In genomic region chr15:60541784-60542617, GRCh38 we compare ENCODE assay signal across 16 cellular contexts.
DNase-seq lines count a peak whose midpoint lies in the region; ATAC-seq, FAIRE-seq and TF ChIP-seq lines count a peak whose summit lies in the region.
"Had no signal": no experiment of that assay in that cellular context is flagged by ENCODE, and none has a peak within 500 bp of the region (broad histone marks: within the 10 kb centered on the region; RNA-seq: fewer than 3 reads in every experiment).

No MANE protein-coding gene starts in this region.

- H3K27me3 Mint-ChIP-seq in H9 (ENCODE audit: low read depth) = no peaks in the 10 kb centered on the region
- H3K27me3 Mint-ChIP-seq: B cell had no signal

- peak; percentile 18; the same call in 2 of the 3 replicates for ATAC-seq in GM12878
- peak; percentile 12 for ATAC-seq in mucosa of descending colon
- ATAC-seq in GM19395 (IDR thresholded peaks at IDR 0.05; ENCODE audit: unreplicated experiment) = no peak
- no peak for ATAC-seq in HG02798 (IDR thresholded peaks at IDR 0.05; ENCODE audit: poor library complexity, unreplicated experiment)
- ATAC-seq: foreskin keratinocyte had no signal

- no peaks in the 10 kb centered on the region for H3K9me3 ChIP-seq in H9 (ENCODE audit: control insufficient read depth, low read depth, low read length)
- H3K9me3 ChIP-seq in GM12878 (replicated peaks; ENCODE audit: control insufficient read depth, insufficient read depth, low read length) = no peaks in the 10 kb centered on the region
- H3K9me3 ChIP-seq in mucosa of descending colon = no peaks in the 10 kb centered on the region
- H3K9me3 ChIP-seq: SJCRH30 had no signal

- no peaks in the 10 kb centered on the region for H3K79me2 ChIP-seq in H9 (ENCODE audit: insufficient read depth, low read length)
- H3K79me2 ChIP-seq in GM12878 (ENCODE audit: control insufficient read depth, insufficient read depth, low read length) = peaks cover 55% of the 10 kb centered on the region

- no peaks in the 10 kb centered on the region for H3K36me3 Mint-ChIP-seq in H9 (ENCODE audit: insufficient read depth in 1 of 3, low read depth in 3 of 3)

- H3K4me1 ChIP-seq in H9 (ENCODE audit: insufficient read depth, low read length) (peaks cover 13% of the 10 kb centered on the region), GM12878 (ENCODE audit: control insufficient read depth, insufficient read depth, low read length) (peaks cover 18% of the 10 kb centered on the region), mucosa of descending colon (ENCODE audit: low read depth) (no peaks in the 10 kb centered on the region)
- H3K4me1 ChIP-seq: foreskin keratinocyte, SJCRH30 had no signal

- no peak overlapping the region for H3T11ph ChIP-seq in H9 (ENCODE audit: low read length)

- no peaks in the 10 kb centered on the region for H3K27me3 ChIP-seq in H9 (ENCODE audit: insufficient read depth, low read length)
- no peaks in the 10 kb centered on the region for H3K27me3 ChIP-seq in GM12878 (replicated peaks in 1 of 2; ENCODE audit: control insufficient read depth in 2 of 2, insufficient read depth in 2 of 2, low read length in 1 of 2)
- H3K27me3 ChIP-seq: dorsolateral prefrontal cortex, foreskin keratinocyte, SJCRH30 had no signal

- SMC1A ChIA-PET in GM12878 (lab: Charles Lee; ENCODE audit: uncharacterized antibody, unreplicated experiment) = interaction anchor here (0.6 to 2.9 kb wide), 15 partner anchors 8 to 62 kb away, joined by 3 to 44 read pairs (median 5); no protein-coding TSS in a partner anchor

- no peak overlapping the region for H2BK20ac ChIP-seq in H9 (ENCODE audit: low read depth, low read length, poor library complexity, severe bottlenecking)

- H4K20me1 ChIP-seq in H9 (ENCODE audit: control insufficient read depth, insufficient read depth, insufficient read length) = no peaks in the 10 kb centered on the region
- 0 out of 2 replicates have a peak, but pooled peaks cover 2% of the 10 kb centered on the region for H4K20me1 ChIP-seq in GM12878 (ENCODE audit: control insufficient read depth, insufficient read depth)

- POLR2A ChIA-PET in GM12878 (lab: Charles Lee) = interaction anchor here (0.7 to 1.5 kb wide), 3 partner anchors 42 to 43 kb away, joined by 3 to 4 read pairs (median 3); no protein-coding TSS in a partner anchor

- H3K4me2 ChIP-seq in H9 (ENCODE audit: insufficient read depth, insufficient read length, low read length) (no peak overlapping the region), GM12878 (ENCODE audit: control insufficient read depth, insufficient read depth) (no peak overlapping the region)

- peak overlapping the region; percentile 42 for H4K5ac ChIP-seq in H9 (ENCODE audit: insufficient read length, low read depth, low read length)

- TF ChIP-seq EP300 in GM12878 (IDR thresholded peaks at IDR 0.05; ENCODE audit: borderline replicate concordance in 1 of 2, control insufficient read depth in 1 of 2, low read depth in 2 of 2, low read length in 2 of 2) = no peak

- no peak overlapping the region for H2BK120ac ChIP-seq in H9 (ENCODE audit: low read depth, low read length, poor library complexity, severe bottlenecking)

- H3K4me3 ChIP-seq in GM12878 (no peak overlapping the region), mucosa of descending colon (no peak overlapping the region)
- H3K4me3 ChIP-seq: dorsolateral prefrontal cortex, SJCRH30 had no signal

- H3K36me3 ChIP-seq in GM12878 (ENCODE audit: control insufficient read depth in 2 of 2, insufficient read depth in 2 of 2, low read length in 1 of 2) = peaks cover 0 to 7% of the 10 kb centered on the region in 2 experiments; a peak in 2 of 4 replicates
- no peaks in the 10 kb centered on the region for H3K36me3 ChIP-seq in mucosa of descending colon (ENCODE audit: low read depth)

- H3K9me3 Mint-ChIP-seq in H9 = no peaks in the 10 kb centered on the region

- peaks cover 46 to 53% of the 10 kb centered on the region in 2 experiments for H3K4me1 Mint-ChIP-seq in H9
- H3K4me1 Mint-ChIP-seq: B cell had no signal

- peak; percentile 58; the same call in 1 of the 2 replicates for TF ChIP-seq POLR2A in GM12878 (IDR thresholded peaks at IDR 0.05; ENCODE audit: low read depth, low read length)

- no peak overlapping the region; the same call in 1 of the 2 replicates for H3K14ac ChIP-seq in H9 (ENCODE audit: insufficient read depth, low read length)

- H3K9ac ChIP-seq in H9 (ENCODE audit: extremely low read depth, insufficient read length, low read length) (no peak overlapping the region), GM12878 (ENCODE audit: control insufficient read depth, insufficient read depth, low read length) (no peak overlapping the region)

- DNase-seq in Ammon's horn (ENCODE audit: low spot score) (peak; percentile 59), H9 (no peak), GM12878 (ENCODE audit: low read depth, low spot score) (no peak), mucosa of descending colon (no peak), COR-L47 (lab: John Stamatoyannopoulos, UW) (no peak), CD1c-positive myeloid dendritic cell (ENCODE audit: extremely low spot score) (no peak)
- DNase-seq: foreskin keratinocyte; Kasumi-1; NCI-H2029; SJCRH30; stimulated activated CD4-positive, alpha-beta T cell treated with anti-CD3 and anti-CD28 coated beads, Interleukin-2, amount 100 ng/mL, for 24 hours had no signal

- intact Hi-C loops in GM12878 (cut with micrococcal nuclease; ENCODE audit: unreplicated experiment) (no loop called here), mucosa of descending colon (cut with DNase I, micrococcal nuclease) (no loop called here)

- FAIRE-seq in GM12878 (lab: Jason Lieb, UNC) = no peak
- FAIRE-seq: astrocyte had no signal

- no peak overlapping the region for H2BK5ac ChIP-seq in H9 (ENCODE audit: insufficient read length, low read length)

- H3K23me2 ChIP-seq in H9 (ENCODE audit: insufficient read length, low read depth, low read length, poor library complexity, severe bottlenecking) = no peaks in the 10 kb centered on the region

- RAD21 ChIA-PET in GM12878 (lab: Charles Lee; ENCODE audit: unreplicated experiment) = interaction anchor here (0.7 to 2.2 kb wide), 10 partner anchors 9 to 46 kb away, joined by 3 to 9 read pairs (median 4); no protein-coding TSS in a partner anchor

- no peak overlapping the region for H2AK5ac ChIP-seq in H9 (ENCODE audit: insufficient read length, low read length)

- no peak overlapping the region for H3K56ac ChIP-seq in H9 (ENCODE audit: insufficient read length, low read depth, low read length)

- H2BK15ac ChIP-seq in H9 (ENCODE audit: low read depth, low read length) = no peak overlapping the region

- peak overlapping the region; percentile 25 for H3K23ac ChIP-seq in H9 (ENCODE audit: insufficient read length, low read depth, low read length)

- BruUV-seq in GM12878 (replicated peaks; lab: Mats Ljungman, UMichigan) = no TSS peak

- H3K27ac Mint-ChIP-seq in H9 = peak overlapping the region in 1 of 3 experiments; percentile 5; a peak in 1 of 7 replicates
- H3K27ac Mint-ChIP-seq: B cell had no signal

- peak overlapping the region; percentile 85 for H4K8ac ChIP-seq in H9 (replicated peaks; ENCODE audit: insufficient read length, low read depth, low read length)

- TF ChIP-seq CTCF in H9 (conservative IDR thresholded peaks at IDR 0.05) (no peak), GM12878 (IDR thresholded peaks at IDR 0.05 in 2 of 3, conservative IDR thresholded peaks at IDR 0.05 in 1 of 3; ENCODE audit: control insufficient read depth in 2 of 3, extremely low read depth in 1 of 3, insufficient read depth in 1 of 3, low read depth in 3 of 3, low read length in 3 of 3) (no peak), mucosa of descending colon (IDR thresholded peaks at IDR 0.05) (no peak)

- no peak overlapping the region for H2BK12ac ChIP-seq in H9 (ENCODE audit: insufficient read length, low read depth, low read length)

- H3K4ac ChIP-seq in H9 (ENCODE audit: low read depth, low read length) = no peak overlapping the region

- no CpG with 5 or more reads among the region's 13 CpGs for WGBS in H9 (ENCODE audit: extremely low coverage, insufficient read length, low lambda C conversion rate)
- 90% methylated on average over 13 of the region's 13 CpGs for WGBS in GM12878 (ENCODE audit: insufficient coverage, insufficient replicate concordance, low lambda C conversion rate, missing lambda C conversion rate)

- CTCF ChIA-PET in GM12878 (lab: Yijun Ruan, JAX) = interaction anchor here (1.1 to 7.5 kb wide), 5 partner anchors 9 to 214 kb away, joined by 3 to 52 read pairs (median 7); no protein-coding TSS in a partner anchor

- TF ChIP-seq RAD21 in GM12878 (IDR thresholded peaks at IDR 0.05; ENCODE audit: insufficient read depth, low read depth, low read length) = no peak

- in situ Hi-C loops in GM12878 (cut with MboI) = no loop called here

- H3K79me1 ChIP-seq in H9 (ENCODE audit: insufficient read depth, low read depth, low read length, poor library complexity, severe bottlenecking) = no peaks in the 10 kb centered on the region

- no peak overlapping the region for H3K4me3 Mint-ChIP-seq in H9
- H3K4me3 Mint-ChIP-seq: B cell had no signal

- H4K91ac ChIP-seq in H9 (ENCODE audit: insufficient read length, low read depth, low read length) = no peak overlapping the region

- H3K27ac ChIP-seq in H9 (ENCODE audit: insufficient read length, low read depth, low read length) (no peak overlapping the region), GM12878 (ENCODE audit: control insufficient read depth, insufficient read depth) (no peak overlapping the region)
- H3K27ac ChIP-seq: dorsolateral prefrontal cortex, foreskin keratinocyte, SJCRH30 had no signal

- H2AFZ ChIP-seq in H9 (ENCODE audit: low read length) (no peak overlapping the region), GM12878 (ENCODE audit: control insufficient read depth, low read depth, low read length) (no peak overlapping the region)

- H3K18ac ChIP-seq in H9 (ENCODE audit: insufficient read length, low read depth, low read length) = peak overlapping the region; percentile 21

TF ChIP-seq in GM12878, 131 proteins besides CTCF, POLR2A, EP300 and RAD21 (continues in another document):
- TF ChIP-seq, protein P1, sequence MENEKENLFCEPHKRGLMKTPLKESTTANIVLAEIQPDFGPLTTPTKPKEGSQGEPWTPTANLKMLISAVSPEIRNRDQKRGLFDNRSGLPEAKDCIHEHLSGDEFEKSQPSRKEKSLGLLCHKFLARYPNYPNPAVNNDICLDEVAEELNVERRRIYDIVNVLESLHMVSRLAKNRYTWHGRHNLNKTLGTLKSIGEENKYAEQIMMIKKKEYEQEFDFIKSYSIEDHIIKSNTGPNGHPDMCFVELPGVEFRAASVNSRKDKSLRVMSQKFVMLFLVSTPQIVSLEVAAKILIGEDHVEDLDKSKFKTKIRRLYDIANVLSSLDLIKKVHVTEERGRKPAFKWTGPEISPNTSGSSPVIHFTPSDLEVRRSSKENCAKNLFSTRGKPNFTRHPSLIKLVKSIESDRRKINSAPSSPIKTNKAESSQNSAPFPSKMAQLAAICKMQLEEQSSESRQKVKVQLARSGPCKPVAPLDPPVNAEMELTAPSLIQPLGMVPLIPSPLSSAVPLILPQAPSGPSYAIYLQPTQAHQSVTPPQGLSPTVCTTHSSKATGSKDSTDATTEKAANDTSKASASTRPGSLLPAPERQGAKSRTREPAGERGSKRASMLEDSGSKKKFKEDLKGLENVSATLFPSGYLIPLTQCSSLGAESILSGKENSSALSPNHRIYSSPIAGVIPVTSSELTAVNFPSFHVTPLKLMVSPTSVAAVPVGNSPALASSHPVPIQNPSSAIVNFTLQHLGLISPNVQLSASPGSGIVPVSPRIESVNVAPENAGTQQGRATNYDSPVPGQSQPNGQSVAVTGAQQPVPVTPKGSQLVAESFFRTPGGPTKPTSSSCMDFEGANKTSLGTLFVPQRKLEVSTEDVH (IDR thresholded peaks at IDR 0.05; ENCODE audit: low read depth, partially characterized antibody) = no peak

Comparison
In these comparisons a context has a peak if more than half of its experiments do, and no peak if none do; other contexts are left out.
1. ATAC-seq: peak in GM12878 (single experiment) and mucosa of descending colon (single experiment); none in GM19395 (single experiment) and HG02798 (single experiment).